1 cellular context compared by ENCODE assay signal in the genomic region with DNA sequence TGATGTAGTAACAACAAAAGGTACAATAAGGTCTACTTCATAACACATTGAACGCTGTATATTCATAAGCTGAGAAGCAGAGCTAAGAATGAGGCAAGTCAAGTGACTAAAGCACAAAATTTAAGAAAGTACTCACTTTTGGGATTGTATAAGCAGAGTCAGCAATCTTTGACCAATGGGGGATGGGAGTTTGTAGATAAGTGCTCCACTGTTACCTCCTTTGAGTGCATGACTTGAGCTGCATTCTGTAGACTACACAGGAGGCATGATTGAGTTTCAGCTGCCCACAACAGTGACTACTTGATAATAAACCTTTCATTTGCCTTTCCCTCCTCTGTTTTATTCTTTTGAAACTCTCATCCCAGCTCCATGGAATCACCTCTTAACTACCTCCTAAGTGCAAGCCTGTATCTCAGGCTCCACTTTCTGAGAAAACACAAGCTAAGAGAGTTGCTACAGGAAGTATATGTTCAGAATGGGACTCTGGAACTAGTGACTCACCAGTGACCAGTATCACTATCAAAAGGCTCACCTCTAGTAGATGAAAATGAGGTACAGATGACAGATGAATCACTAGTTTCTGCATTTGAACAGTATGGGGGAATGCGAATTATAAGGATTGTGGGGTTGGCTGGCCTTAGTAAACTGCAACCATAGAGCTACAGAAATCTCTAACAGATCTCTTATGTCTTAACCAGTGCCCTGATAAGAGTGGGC.
TF ChIP-seq lines count a peak whose summit lies in the region.

No MANE protein-coding gene starts in this region.

TF ChIP-seq in K562, 482 proteins besides CTCF, POLR2A, EP300 and RAD21 (continued from another document):
- TF ChIP-seq ZNF316 (IDR thresholded peaks at IDR 0.05) (0 out of 2 replicates have a peak, but pooled peaks have one; percentile 14), PYGO2 (tag; IDR thresholded peaks at IDR 0.05) (no peak), ZNF143 (CRISPR knock-in tag; IDR thresholded peaks at IDR 0.05) (no peak)
- TF ChIP-seq, protein P1, sequence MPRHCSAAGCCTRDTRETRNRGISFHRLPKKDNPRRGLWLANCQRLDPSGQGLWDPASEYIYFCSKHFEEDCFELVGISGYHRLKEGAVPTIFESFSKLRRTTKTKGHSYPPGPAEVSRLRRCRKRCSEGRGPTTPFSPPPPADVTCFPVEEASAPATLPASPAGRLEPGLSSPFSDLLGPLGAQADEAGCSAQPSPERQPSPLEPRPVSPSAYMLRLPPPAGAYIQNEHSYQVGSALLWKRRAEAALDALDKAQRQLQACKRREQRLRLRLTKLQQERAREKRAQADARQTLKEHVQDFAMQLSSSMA (CRISPR knock-in tag; IDR thresholded peaks at IDR 0.05), result no peak
